In the genomic region with DNA sequence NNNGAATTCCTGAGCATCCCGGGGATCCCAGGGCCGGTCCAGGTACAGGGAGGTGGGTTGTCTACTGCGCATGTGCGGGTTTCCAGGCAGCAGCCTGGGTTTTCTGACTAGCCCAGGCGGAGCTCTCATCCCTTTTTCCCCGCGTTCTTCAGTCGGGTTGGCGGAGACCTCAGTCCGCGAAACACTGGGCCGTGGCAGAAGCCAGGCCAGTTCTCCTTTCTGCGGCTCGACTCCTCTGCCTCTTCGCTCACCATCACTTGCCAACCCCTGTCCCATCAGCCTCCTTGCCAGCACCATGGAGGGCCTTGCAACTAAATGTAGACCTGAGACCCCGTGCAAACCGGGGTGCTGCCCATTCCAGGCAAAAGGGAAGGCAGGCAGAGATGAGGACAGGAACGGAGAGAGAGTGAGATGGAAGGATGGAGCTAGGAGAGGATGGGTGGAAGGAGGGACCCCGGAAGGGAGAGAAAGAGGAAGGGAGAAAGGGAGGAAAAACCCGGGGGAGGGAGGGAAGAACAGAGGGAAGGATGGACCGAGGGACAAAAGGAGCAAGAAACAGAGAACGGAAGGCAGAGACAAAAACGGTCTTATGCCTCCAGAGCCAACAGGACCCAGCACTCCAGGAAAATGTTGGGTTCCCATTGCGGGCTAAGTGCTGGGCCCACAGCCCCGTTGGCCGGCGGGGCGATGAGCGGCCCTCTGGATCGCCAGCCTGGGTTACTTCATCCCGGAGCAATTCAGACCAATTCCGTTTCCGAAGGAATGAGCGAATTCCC, we compare ENCODE assay signal across 9 cellular contexts.
DNase-seq lines count a peak whose midpoint lies in the region; ATAC-seq, FAIRE-seq and TF ChIP-seq lines count a peak whose summit lies in the region.
"Had no signal": no experiment of that assay in that cellular context is flagged by ENCODE, and none has a peak within 500 bp of the region (broad histone marks: within the 10 kb centered on the region; RNA-seq: fewer than 3 reads in every experiment).

No MANE protein-coding gene starts in this region.

- no peak overlapping the region for H4K8ac ChIP-seq in H1 (ENCODE audit: extremely low read depth, insufficient read depth, low read length)

- ATAC-seq in natural killer cell treated with Interleukin-12 subunit alpha and Interleukin-12 subunit beta and Interleukin-15 and Interleukin-18, amount 100 ng/mL, for 72 hours, result peak; percentile 58 to 60
- ATAC-seq in CD8-positive, alpha-beta T cell, result no peak
- no peak for ATAC-seq in GM21576 (IDR thresholded peaks at IDR 0.05; ENCODE audit: unreplicated experiment)

- no peaks in the 10 kb centered on the region for H3K23me2 ChIP-seq in H1 (ENCODE audit: low read depth, low read length)

- H3K4me3 ChIP-seq in H1 (ENCODE audit: extremely low read depth in 1 of 4, insufficient read depth in 2 of 4, low read depth in 3 of 4, low read length in 4 of 4), result peak overlapping the region in 2 of 4 experiments; percentile 7 to 43; a peak in 3 of 8 replicates
- no peak overlapping the region for H3K4me3 ChIP-seq in CD8-positive, alpha-beta T cell (ENCODE audit: low read depth, low read length)

- H3K27me3 Mint-ChIP-seq in natural killer cell treated with Interleukin-12 subunit alpha and Interleukin-12 subunit beta and Interleukin-15 and Interleukin-18, amount 100 ng/mL, for 72 hours, result no peaks in the 10 kb centered on the region
- H3K27me3 Mint-ChIP-seq in CD8-positive, alpha-beta T cell (ENCODE audit: low read depth), result no peaks in the 10 kb centered on the region

- no peak overlapping the region for H2BK5ac ChIP-seq in H1 (ENCODE audit: low read depth, low read length)

- H4K5ac ChIP-seq in H1 (ENCODE audit: insufficient read length, low read depth, low read length), result no peak overlapping the region

- H2AK5ac ChIP-seq in H1 (ENCODE audit: low read depth, low read length), result no peak overlapping the region

- no peak overlapping the region for H3K9ac ChIP-seq in H1 (replicated peaks in 1 of 4; ENCODE audit: extremely low read depth in 1 of 4, low read depth in 3 of 4, low read length in 3 of 4)

- no peak overlapping the region for H2BK20ac ChIP-seq in H1 (ENCODE audit: low read length)

- no peak for TF ChIP-seq RAD21 in H1 (IDR thresholded peaks at IDR 0.05 in 1 of 2, conservative IDR thresholded peaks at IDR 0.05 in 1 of 2; ENCODE audit: low read depth in 2 of 2, low read length in 2 of 2)

- no peak overlapping the region for H4K91ac ChIP-seq in H1 (replicated peaks; ENCODE audit: insufficient read length, low read length)

- H2BK15ac ChIP-seq in H1 (ENCODE audit: low read length), result no peak overlapping the region

- no peak overlapping the region for H3K27ac Mint-ChIP-seq in natural killer cell treated with Interleukin-12 subunit alpha and Interleukin-12 subunit beta and Interleukin-15 and Interleukin-18, amount 100 ng/mL, for 72 hours
- H3K27ac Mint-ChIP-seq in CD8-positive, alpha-beta T cell, result no peak overlapping the region
- H3K27ac Mint-ChIP-seq: nephron had no signal

- no peak for TF ChIP-seq CTCF in H1 (IDR thresholded peaks at IDR 0.05; ENCODE audit: control extremely low read depth in 1 of 3, insufficient read depth in 1 of 3, low read depth in 1 of 3, low read length in 3 of 3)
- no peak for TF ChIP-seq CTCF in CD8-positive, alpha-beta T cell (IDR thresholded peaks at IDR 0.05)

- no peak overlapping the region for H2BK120ac ChIP-seq in H1 (replicated peaks; ENCODE audit: low read depth, low read length)

- CTCF ChIA-PET in H1 (lab: Charles Lee; ENCODE audit: partially characterized antibody), result no interaction called here
- CTCF ChIA-PET in CD8-positive, alpha-beta T cell (lab: Charles Lee), result no interaction called here

- 75% methylated on average over 32 of the region's 34 CpGs; no CpG with 5 or more reads in 1 of the 2 experiments for WGBS in H1 (ENCODE audit: extremely low coverage in 1 of 2, insufficient coverage in 1 of 2, insufficient read length in 1 of 2, insufficient replicate concordance in 2 of 2, low coverage in 1 of 2, low lambda C conversion rate in 2 of 2, missing lambda C conversion rate in 1 of 2), 2 experiments

- no peak overlapping the region for H3K14ac ChIP-seq in H1 (ENCODE audit: insufficient read length)

- no peak overlapping the region for H3K18ac ChIP-seq in H1 (ENCODE audit: extremely low read depth, low read length)

- no peak overlapping the region for H3K56ac ChIP-seq in H1 (replicated peaks; ENCODE audit: insufficient read length, low read depth, low read length)

- H2AFZ ChIP-seq in H1 (ENCODE audit: low read length), result no peak overlapping the region

- no peak for TF ChIP-seq POLR2A in H1 (IDR thresholded peaks at IDR 0.05; ENCODE audit: control extremely low read depth in 1 of 2, low read depth in 2 of 2, low read length in 2 of 2)

- no peak overlapping the region for H2BK12ac ChIP-seq in H1 (ENCODE audit: low read depth, low read length)

- H3K4me2 ChIP-seq in H1 (ENCODE audit: insufficient read depth in 1 of 2, low read depth in 2 of 2, low read length in 2 of 2), result peak overlapping the region; percentile 49 to 59

- no peaks in the 10 kb centered on the region for H3K79me1 ChIP-seq in H1 (ENCODE audit: low read depth, low read length)

- H3K4ac ChIP-seq in H1 (replicated peaks; ENCODE audit: insufficient read length, low read depth, low read length), result no peak overlapping the region

- peaks cover 0 to 3% of the 10 kb centered on the region in 2 donors for H3K4me1 Mint-ChIP-seq in natural killer cell treated with Interleukin-12 subunit alpha and Interleukin-12 subunit beta and Interleukin-15 and Interleukin-18, amount 100 ng/mL, for 72 hours (ENCODE audit: low read depth in 2 of 2)
- H3K4me1 Mint-ChIP-seq in CD8-positive, alpha-beta T cell (ENCODE audit: low read depth), result no peaks in the 10 kb centered on the region
- H3K4me1 Mint-ChIP-seq: nephron had no signal

- DNase-seq in stimulated activated CD4-positive, alpha-beta T cell treated with anti-CD3 and anti-CD28 coated beads, Interleukin-15, amount 100 ng/mL, for 24 hours, result peak; percentile 19
- DNase-seq in stimulated activated CD4-positive, alpha-beta T cell treated with anti-CD3 and anti-CD28 coated beads, Interleukin-2, amount 100 ng/mL, for 48 hours, result no peak
- DNase-seq in NCI-H345 (lab: John Stamatoyannopoulos, UW) (peak; percentile 21), H1 (ENCODE audit: low read depth in 1 of 2, low spot score in 2 of 2) (peak in 1 of 2 experiments; percentile 52), mucosa of gallbladder (ENCODE audit: low spot score) (no peak)
- DNase-seq in natural killer cell treated with Interleukin-12 subunit alpha and Interleukin-12 subunit beta and Interleukin-15 and Interleukin-18, amount 100 ng/mL, for 72 hours (ENCODE audit: low spot score), result no peak
- DNase-seq in CD8-positive, alpha-beta T cell, result no peak

- TF ChIP-seq EP300 in H1 (IDR thresholded peaks at IDR 0.05; ENCODE audit: borderline replicate concordance in 1 of 2, low read depth in 2 of 2, low read length in 2 of 2), result no peak

- no peak overlapping the region for H3K4me3 Mint-ChIP-seq in natural killer cell treated with Interleukin-12 subunit alpha and Interleukin-12 subunit beta and Interleukin-15 and Interleukin-18, amount 100 ng/mL, for 72 hours
- H3K4me3 Mint-ChIP-seq in CD8-positive, alpha-beta T cell, result no peak overlapping the region
- H3K4me3 Mint-ChIP-seq: nephron had no signal

- intact Hi-C loops in CD8-positive, alpha-beta T cell (cut with DNase I, micrococcal nuclease), result no loop called here

- FAIRE-seq in H1 (lab: Jason Lieb, UNC), result no peak

- H3K4me1 ChIP-seq in H1 (replicated peaks in 1 of 4; ENCODE audit: control insufficient read depth in 3 of 4, insufficient read depth in 4 of 4, low read length in 3 of 4), result no peaks in the 10 kb centered on the region
- H3K4me1 ChIP-seq in CD8-positive, alpha-beta T cell (ENCODE audit: insufficient read depth, low read length), result peaks cover 2% of the 10 kb centered on the region

- H3K9me3 Mint-ChIP-seq in natural killer cell treated with Interleukin-12 subunit alpha and Interleukin-12 subunit beta and Interleukin-15 and Interleukin-18, amount 100 ng/mL, for 72 hours, result peaks cover 7% of the 10 kb centered on the region
- peaks cover 13% of the 10 kb centered on the region for H3K9me3 Mint-ChIP-seq in CD8-positive, alpha-beta T cell

- POLR2A ChIA-PET in H1 (lab: Charles Lee; ENCODE audit: partially characterized antibody), result no interaction called here
- POLR2A ChIA-PET in CD8-positive, alpha-beta T cell (lab: Charles Lee), result no interaction called here

- H4K20me1 ChIP-seq in H1 (replicated peaks in 1 of 2; ENCODE audit: control insufficient read depth in 1 of 2, insufficient read depth in 2 of 2, low read length in 2 of 2), result no peaks in the 10 kb centered on the region

- no peak overlapping the region for H3K23ac ChIP-seq in H1 (ENCODE audit: insufficient read length)

- H3K36me3 ChIP-seq in H1 (ENCODE audit: control insufficient read depth in 2 of 4, insufficient read depth in 4 of 4, low read length in 3 of 4), result peaks cover 0 to 4% (median 0%) of the 10 kb centered on the region in 4 experiments; a peak in 1 of 8 replicates
- H3K36me3 ChIP-seq in CD8-positive, alpha-beta T cell (ENCODE audit: insufficient read depth, low read length), result no peaks in the 10 kb centered on the region

- H3K27ac ChIP-seq in H1 (ENCODE audit: low read depth, low read length), result no peak overlapping the region
- H3K27ac ChIP-seq in CD8-positive, alpha-beta T cell (ENCODE audit: low read depth, low read length), result no peak overlapping the region

- no peaks in the 10 kb centered on the region for H3K79me2 ChIP-seq in H1 (ENCODE audit: control insufficient read depth in 1 of 2, insufficient read depth in 2 of 2, low read length in 2 of 2)

- H3K27me3 ChIP-seq in H1 (replicated peaks in 1 of 4; ENCODE audit: control insufficient read depth in 3 of 4, extremely low read depth in 1 of 4, insufficient read depth in 3 of 4, low read length in 3 of 4), result peaks cover 0 to 3% (median 3%) of the 10 kb centered on the region in 4 experiments; a peak in 5 of 7 replicates
- no peaks in the 10 kb centered on the region for H3K27me3 ChIP-seq in CD8-positive, alpha-beta T cell (ENCODE audit: insufficient read depth, low read length)

- H3K9me3 ChIP-seq in H1 (ENCODE audit: insufficient read depth in 2 of 2, low read depth in 1 of 2, low read length in 1 of 2), result peaks cover 32 to 52% of the 10 kb centered on the region in 2 experiments
- no peaks in the 10 kb centered on the region for H3K9me3 ChIP-seq in CD8-positive, alpha-beta T cell (ENCODE audit: low read length)

- peaks cover 8% of the 10 kb centered on the region for H3K36me3 Mint-ChIP-seq in natural killer cell treated with Interleukin-12 subunit alpha and Interleukin-12 subunit beta and Interleukin-15 and Interleukin-18, amount 100 ng/mL, for 72 hours
- H3K36me3 Mint-ChIP-seq in CD8-positive, alpha-beta T cell, result no peaks in the 10 kb centered on the region

TF ChIP-seq in H1, 55 proteins besides CTCF, POLR2A, EP300 and RAD21 (continues in another document):
- no peak for TF ChIP-seq RNF2 (IDR thresholded peaks at IDR 0.05; ENCODE audit: borderline replicate concordance, low read depth, low read length, missing control alignments, poor library complexity, severe bottlenecking)
- TF ChIP-seq YY1 (IDR thresholded peaks at IDR 0.05; ENCODE audit: low read depth, low read length), result no peak
- no peak for TF ChIP-seq TCF12 (IDR thresholded peaks at IDR 0.05; ENCODE audit: low read depth, low read length)
- no peak for TF ChIP-seq RXRA (IDR thresholded peaks at IDR 0.05; ENCODE audit: insufficient read depth, low read depth, low read length)
- no peak for TF ChIP-seq ZNF274 (IDR thresholded peaks at IDR 0.05; ENCODE audit: borderline replicate concordance, extremely low read depth, low read length)

Comparison
In these comparisons a context has a peak if more than half of its experiments do, and no peak if none do; other contexts are left out.
1. DNase-seq: peak in stimulated activated CD4-positive, alpha-beta T cell treated with anti-CD3 and anti-CD28 coated beads, Interleukin-15, amount 100 ng/mL, for 24 hours (single experiment) and NCI-H345 (single experiment); none in stimulated activated CD4-positive, alpha-beta T cell treated with anti-CD3 and anti-CD28 coated beads, Interleukin-2, amount 100 ng/mL, for 48 hours (0 of 2), natural killer cell treated with Interleukin-12 subunit alpha and Interleukin-12 subunit beta and Interleukin-15 and Interleukin-18, amount 100 ng/mL, for 72 hours (single experiment), CD8-positive, alpha-beta T cell (0 of 7) and mucosa of gallbladder (single experiment).
2. ATAC-seq: peak in natural killer cell treated with Interleukin-12 subunit alpha and Interleukin-12 subunit beta and Interleukin-15 and Interleukin-18, amount 100 ng/mL, for 72 hours (2 of 2); none in CD8-positive, alpha-beta T cell (single experiment) and GM21576 (single experiment).